In the genomic region with DNA sequence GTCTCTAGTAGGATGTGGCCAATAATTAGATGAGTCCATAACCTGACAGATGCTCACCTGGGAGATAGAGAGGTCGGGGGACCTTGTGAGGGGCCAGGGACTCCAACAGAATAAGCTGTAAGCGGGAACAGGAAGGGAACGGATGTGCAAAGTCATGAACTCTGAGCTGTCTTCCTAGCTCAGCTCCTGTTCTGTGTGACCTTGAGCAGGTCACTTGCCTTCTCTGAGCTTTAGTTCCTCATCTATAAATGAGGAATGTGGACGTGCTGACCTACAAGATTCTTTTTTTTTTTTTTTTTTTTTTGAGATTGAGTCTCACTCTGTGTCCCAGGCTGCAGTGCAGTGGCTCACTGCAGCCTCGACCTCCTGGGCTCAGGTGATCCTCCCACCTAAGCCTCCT, we compare ENCODE assay signal across 25 cellular contexts. TPM values are rescaled to one million over a fixed set of nuclear protein-coding genes. Genes with fewer than 3 reads are reported as not detected.
A peak's percentile ranks its signal among the peaks of the same experiment; 100 is the strongest.
DNase-seq lines count a peak whose midpoint lies in the region; ATAC-seq, FAIRE-seq and TF ChIP-seq lines count a peak whose summit lies in the region.
"Had no signal": no experiment of that assay in that cellular context is flagged by ENCODE, and none has a peak within 500 bp of the region (broad histone marks: within the 10 kb centered on the region; RNA-seq: fewer than 3 reads in every experiment).

No MANE protein-coding gene starts in this region.

- H3K4me3 ChIP-seq in HepG2 (replicated peaks in 1 of 3; ENCODE audit: insufficient read depth in 1 of 3, low read depth in 2 of 3, low read length in 3 of 3), result no peak overlapping the region
- no peak overlapping the region for H3K4me3 ChIP-seq in right lobe of liver
- H3K4me3 ChIP-seq in K562, result no peak overlapping the region
- H3K4me3 ChIP-seq in skeletal muscle satellite cell (ENCODE audit: low read length), result no peak overlapping the region
- H3K4me3 ChIP-seq: GM23248 had no signal

- no peak for DNase-seq in HepG2 (ENCODE audit: low spot score)
- DNase-seq in right lobe of liver, result no peak
- DNase-seq in K562 (ENCODE audit: extremely low read depth in 1 of 4, low spot score in 3 of 4), result no peak
- DNase-seq in nephron progenitor cell, result no peak
- no peak for DNase-seq in GM19238 (ENCODE audit: insufficient read length, low spot score)
- no peak for DNase-seq in NCI-H2081 (lab: John Stamatoyannopoulos, UW)
- no peak for DNase-seq in NCI-H526 treated with DMSO at 0.1 percent for 48 hours (lab: John Stamatoyannopoulos, UW)
- DNase-seq: Calu3; CD4-positive, alpha-beta memory T cell; COR-L47; DMS53; DMS79 treated with DMSO at 0.1 percent for 48 hours; GF-D8; HCEC 1CT; HFFc6 had no signal

- BruUV-seq in HepG2 (replicated peaks; lab: Mats Ljungman, UMichigan), result no TSS peak
- BruUV-seq in K562 (replicated peaks; lab: Mats Ljungman, UMichigan), result no TSS peak

- peaks cover 3 to 34% of the 10 kb centered on the region in 2 experiments; a peak in 4 of 5 replicates for H3K27me3 ChIP-seq in HepG2 (ENCODE audit: control insufficient read depth in 1 of 2, insufficient read depth in 2 of 2, low read length in 2 of 2)
- H3K27me3 ChIP-seq in right lobe of liver, result no peaks in the 10 kb centered on the region
- H3K27me3 ChIP-seq in K562 (ENCODE audit: control insufficient read depth in 2 of 2, insufficient read depth in 2 of 2, low read length in 2 of 2), result peaks cover 33 to 36% of the 10 kb centered on the region in 2 experiments; a peak in 4 of 5 replicates
- no peaks in the 10 kb centered on the region for H3K27me3 ChIP-seq in skeletal muscle satellite cell (ENCODE audit: control insufficient read depth, insufficient read depth, low read length)
- H3K27me3 ChIP-seq: BLaER1 treated with 17β-estradiol and CSF1 and Interleukin-3, amounts not matched to agents 10 nM and 100 nM had no signal

- no peak overlapping the region for H3K4me2 ChIP-seq in HepG2 (ENCODE audit: low read depth, low read length)
- H3K4me2 ChIP-seq in K562 (ENCODE audit: insufficient read depth, low read length), result no peak overlapping the region
- H3K4me2 ChIP-seq in skeletal muscle satellite cell (ENCODE audit: low read length), result no peak overlapping the region

- H3K9me3 Mint-ChIP-seq in nephron progenitor cell, result peaks cover 11% of the 10 kb centered on the region
- H3K9me3 Mint-ChIP-seq: CD4-positive, alpha-beta memory T cell had no signal

- no peak overlapping the region for H3K4me3 Mint-ChIP-seq in nephron progenitor cell
- H3K4me3 Mint-ChIP-seq: B cell; CD14-positive monocyte; CD4-positive, alpha-beta memory T cell; HFFc6 had no signal

- H3K36me3 ChIP-seq in HepG2 (replicated peaks in 1 of 2; ENCODE audit: control insufficient read depth in 1 of 2, insufficient read depth in 2 of 2, low read length in 2 of 2) (no peaks in the 10 kb centered on the region), right lobe of liver (no peaks in the 10 kb centered on the region), K562 (ENCODE audit: control insufficient read depth, insufficient read depth, low read length) (no peaks in the 10 kb centered on the region), skeletal muscle satellite cell (ENCODE audit: insufficient read depth, low read length) (no peaks in the 10 kb centered on the region)

- H3K4me1 Mint-ChIP-seq in nephron progenitor cell, result peaks cover 35% of the 10 kb centered on the region
- H3K4me1 Mint-ChIP-seq: B cell; CD4-positive, alpha-beta memory T cell had no signal

- FAIRE-seq in HepG2 (lab: Jason Lieb, UNC), result no peak
- no peak for FAIRE-seq in K562 (lab: Jason Lieb, UNC)
- FAIRE-seq: A204.1, GM12891, GM18507, H1 had no signal

- no peaks in the 10 kb centered on the region for H3K9me3 ChIP-seq in HepG2 (ENCODE audit: low read length)
- H3K9me3 ChIP-seq in right lobe of liver, result no peaks in the 10 kb centered on the region
- H3K9me3 ChIP-seq in K562 (replicated peaks; ENCODE audit: control insufficient read depth, insufficient read depth, low read depth, low read length), result 0 out of 2 replicates have a peak, but pooled peaks cover 3% of the 10 kb centered on the region
- H3K9me3 ChIP-seq in skeletal muscle satellite cell (replicated peaks; ENCODE audit: low read length), result no peaks in the 10 kb centered on the region

- no peaks in the 10 kb centered on the region for H3K9me1 ChIP-seq in K562 (ENCODE audit: control insufficient read depth, insufficient read depth, low read length)

- WGBS in HepG2 (ENCODE audit: low lambda C conversion rate), result 28% methylated on average over 5 of the region's 5 CpGs
- 60% methylated on average over 5 of the region's 5 CpGs for WGBS in right lobe of liver (ENCODE audit: insufficient coverage, low coverage, low lambda C conversion rate, missing lambda C conversion rate)
- 2% methylated on average over 4 of the region's 5 CpGs for WGBS in K562 (ENCODE audit: insufficient coverage, low coverage, missing lambda C conversion rate)

- H3K79me2 ChIP-seq in HepG2 (ENCODE audit: insufficient read depth, low read length) (no peaks in the 10 kb centered on the region), K562 (ENCODE audit: control insufficient read depth, insufficient read depth, low read length) (no peaks in the 10 kb centered on the region)

- H3K27ac ChIP-seq in HepG2 (ENCODE audit: extremely low read length, insufficient read depth, low read length) (no peak overlapping the region), right lobe of liver (no peak overlapping the region), K562 (ENCODE audit: extremely low read depth, low read depth, low read length) (no peak overlapping the region)
- H3K27ac ChIP-seq: 22Rv1, GM23248 had no signal

- H3K27me3 Mint-ChIP-seq in nephron progenitor cell (ENCODE audit: low read depth, poor library complexity), result peaks cover 12% of the 10 kb centered on the region

- in situ Hi-C loops in HepG2 (cut with HindIII; ENCODE audit: extremely low pct_ligation_motif_present, low pct_unique_long_range_greater_than_20kb) (no loop called here), K562 (cut with MboI) (loop anchor here (25.0 kb wide), 1 partner anchor 968 kb away; no protein-coding TSS in a partner anchor)

- H2AFZ ChIP-seq in HepG2 (ENCODE audit: low read length) (no peak overlapping the region), K562 (ENCODE audit: low read depth, low read length) (no peak overlapping the region)
- H2AFZ ChIP-seq: GM23248 had no signal

- peak overlapping the region; percentile 60 for H3K27ac Mint-ChIP-seq in nephron progenitor cell
- H3K27ac Mint-ChIP-seq: B cell; CD4-positive, alpha-beta memory T cell; HFFc6 had no signal

- H3K4me1 ChIP-seq in HepG2 (ENCODE audit: insufficient read depth, low read length) (0 out of 2 replicates have a peak, but pooled peaks cover 4% of the 10 kb centered on the region), right lobe of liver (no peaks in the 10 kb centered on the region), K562 (replicated peaks in 1 of 2; ENCODE audit: control insufficient read depth in 2 of 2, insufficient read depth in 2 of 2, low read length in 2 of 2) (no peaks in the 10 kb centered on the region), skeletal muscle satellite cell (ENCODE audit: control insufficient read depth, insufficient read depth, low read length) (peaks cover 17% of the 10 kb centered on the region)

- no peak for ATAC-seq in HepG2
- no peak for ATAC-seq in right lobe of liver
- ATAC-seq in K562, result no peak

- intact Hi-C loops in HepG2 (cut with micrococcal nuclease; ENCODE audit: unreplicated experiment), result no loop called here
- intact Hi-C loops in right lobe of liver (cut with DNase I), result no loop called here
- intact Hi-C loops in K562 (cut with micrococcal nuclease), result no loop called here

- CTCF ChIA-PET in HepG2 (lab: Yijun Ruan, JAX; ENCODE audit: low intra/inter-chr PET ratio, low total read pairs), result no interaction called here
- CTCF ChIA-PET in K562 (lab: Yijun Ruan, JAX; ENCODE audit: low intra/inter-chr PET ratio), result no interaction called here

- TF ChIP-seq CTCF in HepG2 (CRISPR knock-in tag; IDR thresholded peaks at IDR 0.05) (no peak), right lobe of liver (IDR thresholded peaks at IDR 0.05) (no peak), K562 (IDR thresholded peaks at IDR 0.05 in 2 of 3, conservative IDR thresholded peaks at IDR 0.05 in 1 of 3; ENCODE audit: insufficient read depth in 2 of 3, low read depth in 1 of 3, low read length in 3 of 3) (no peak), nephron progenitor cell (IDR thresholded peaks at IDR 0.05) (no peak)

- no peaks in the 10 kb centered on the region for H3K36me3 Mint-ChIP-seq in nephron progenitor cell (ENCODE audit: low read depth)
- H3K36me3 Mint-ChIP-seq: CD14-positive monocyte; CD4-positive, alpha-beta memory T cell had no signal

- H3K9ac ChIP-seq in HepG2 (ENCODE audit: insufficient read depth, low read depth, low read length) (no peak overlapping the region), K562 (ENCODE audit: insufficient read depth in 1 of 2, low read depth in 2 of 2, low read length in 2 of 2) (no peak overlapping the region), skeletal muscle satellite cell (ENCODE audit: low read depth, low read length) (peak overlapping the region; percentile 5)
- H3K9ac ChIP-seq: GM23248 had no signal

- POLR2A ChIA-PET in HepG2 (lab: Yijun Ruan, JAX), result no interaction called here
- POLR2A ChIA-PET in K562 (lab: Yijun Ruan, JAX), result interaction anchor here (0.6 to 1.2 kb wide), 2 partner anchors 17 to 499 kb away, joined by 3 to 6 read pairs; no protein-coding TSS in a partner anchor

- TF ChIP-seq POLR2A in HepG2 (IDR thresholded peaks at IDR 0.05; ENCODE audit: insufficient read depth in 1 of 2, low read depth in 2 of 2, low read length in 2 of 2), result no peak
- TF ChIP-seq POLR2A in right lobe of liver (IDR thresholded peaks at IDR 0.05), result no peak
- no peak for TF ChIP-seq POLR2A in K562 (conservative IDR thresholded peaks at IDR 0.05)

- H4K20me1 ChIP-seq in HepG2 (ENCODE audit: insufficient read depth, low read length) (no peaks in the 10 kb centered on the region), K562 (replicated peaks; ENCODE audit: control insufficient read depth, insufficient read depth, low read length) (peaks cover 4% of the 10 kb centered on the region; the same call in 1 of the 2 replicates)
- H4K20me1 ChIP-seq: BLaER1 treated with 17β-estradiol and CSF1 and Interleukin-3, amounts not matched to agents 10 nM and 100 nM had no signal

- TF ChIP-seq EP300 in HepG2 (IDR thresholded peaks at IDR 0.05; ENCODE audit: low read depth in 2 of 2, low read length in 2 of 2) (no peak), HepG2 (CRISPR knock-in tag; IDR thresholded peaks at IDR 0.05; ENCODE audit: borderline replicate concordance) (no peak), K562 (IDR thresholded peaks at IDR 0.05; ENCODE audit: low read length) (no peak)

- TF ChIP-seq RAD21 in HepG2 (CRISPR knock-in tag; IDR thresholded peaks at IDR 0.05) (no peak), K562 (CRISPR knock-in tag; conservative IDR thresholded peaks at IDR 0.05 in 1 of 2, IDR thresholded peaks at IDR 0.05 in 1 of 2) (no peak)

RNA-seq across cellular contexts. Expression of a gene that starts 58.9 kb away (rescaled TPM):
- 46.4 and 101 TPM in 2 replicates for total RNA-seq in HepG2 (2016; rRNA removed; fragmentation: Illumina TruSeq; extraction: Trizol)
- 18.6 and 20.2 TPM in 2 replicates for total RNA-seq in HepG2 (2016; cell fraction: cytosol; rRNA removed; fragmentation: Illumina TruSeq; extraction: Trizol; ENCODE audit: low read depth)
- 43.3 and 95.2 TPM in 2 replicates for total RNA-seq in HepG2 (2016; cell fraction: insoluble cytoplasmic fraction; rRNA removed; fragmentation: Illumina TruSeq; extraction: Trizol)
- 44.9 and 47.5 TPM in 2 replicates for total RNA-seq in HepG2 (2016; cell fraction: membrane; rRNA removed; fragmentation: Illumina TruSeq; extraction: Trizol)
- 119 and 142 TPM in 2 replicates for total RNA-seq in HepG2 (2016; cell fraction: nucleus; rRNA removed; fragmentation: Illumina TruSeq; extraction: Trizol)
- 131 and 136 TPM in 2 replicates for polyA plus RNA-seq in HepG2 (2011; rRNA removed)
- 93.5 and 109 TPM in 2 replicates for polyA plus RNA-seq in HepG2 (2011; cell fraction: cytosol; rRNA removed)
- polyA plus RNA-seq in HepG2 (2011; cell fraction: nucleus; rRNA removed), result 234 and 300 TPM in 2 replicates
- polyA plus RNA-seq in HepG2 (2012), result 66.3 and 68.8 TPM in 2 replicates
- 8.4 and 10.9 TPM in 2 replicates for polyA plus RNA-seq in HepG2 (2016; cell fraction: cytosol; fragmentation: Illumina TruSeq; extraction: Trizol; ENCODE audit: low read depth)
- 34.0 and 34.5 TPM in 2 replicates for polyA plus RNA-seq in HepG2 (2016; cell fraction: insoluble cytoplasmic fraction; fragmentation: Illumina TruSeq; extraction: Trizol; ENCODE audit: low read depth)
- 17.7 and 18.8 TPM in 2 replicates for polyA plus RNA-seq in HepG2 (2016; cell fraction: membrane; fragmentation: Illumina TruSeq; extraction: Trizol; ENCODE audit: low read depth)
- polyA plus RNA-seq in HepG2 (2016; cell fraction: nucleus; fragmentation: Illumina TruSeq; extraction: Trizol; ENCODE audit: insufficient read depth, low read depth), result 141 and 146 TPM in 2 replicates
- polyA minus RNA-seq in HepG2 (2011; rRNA and poly(A)+ RNA removed; ENCODE audit: low replicate concordance), result 127 and 335 TPM in 2 replicates
- 101 and 127 TPM in 2 replicates for polyA minus RNA-seq in HepG2 (2011; cell fraction: cytosol; rRNA and poly(A)+ RNA removed)
- 78.2 and 99.9 TPM in 2 replicates for polyA minus RNA-seq in HepG2 (2011; cell fraction: nucleus; rRNA and poly(A)+ RNA removed)
- total RNA-seq in right lobe of liver, result 10 to 100 TPM; 31.2 to 58.5 (median 43.1) TPM
- total RNA-seq in K562 (2011; cell fraction: chromatin; rRNA removed; ENCODE audit: low replicate concordance), result 47.3 and 76.5 TPM in 2 replicates
- total RNA-seq in K562 (2011; cell fraction: nucleolus; rRNA removed), result 65.9 and 69.3 TPM in 2 replicates
- total RNA-seq in K562 (2011; cell fraction: nucleoplasm; rRNA removed), result 70.5 and 70.8 TPM in 2 replicates
- 50.4 and 57.2 TPM in 2 replicates for total RNA-seq in K562 (2014; rRNA removed)
- 24.5 and 29.4 TPM in 2 replicates for total RNA-seq in K562 (2014; rRNA removed; fragmentation: Illumina TruSeq; extraction: Trizol)
- total RNA-seq in K562 (2015; rRNA removed; fragmentation: Illumina TruSeq; extraction: Trizol), result 36.4 and 41.2 TPM in 2 replicates
- 40.7 and 44.9 TPM in 2 replicates for total RNA-seq in K562 (2021)
- polyA plus RNA-seq in K562 (2011; rRNA removed), result 46.8 and 48.4 TPM in 2 replicates
- 54.8 and 62.0 TPM in 2 replicates for polyA plus RNA-seq in K562 (2011; cell fraction: cytosol; rRNA removed)
- polyA plus RNA-seq in K562 (2011; cell fraction: nucleus; rRNA removed), result 198 and 242 TPM in 2 replicates
- 24.4 and 26.8 TPM in 2 replicates for polyA plus RNA-seq in K562 (2012)
- 58.3 and 63.8 TPM in 2 replicates for polyA plus RNA-seq in K562 (2014; fragmentation: Illumina TruSeq; extraction: Trizol)
- polyA plus RNA-seq in K562 (2014; fragmentation: Nextera tagmentation; extraction: Ambion mirVana), result 10 to 100 TPM; 12.9 to 13.2 TPM
- 34.9 and 40.7 TPM in 2 replicates for polyA plus RNA-seq in K562 (2014; rRNA removed)
- polyA minus RNA-seq in K562 (2011; rRNA and poly(A)+ RNA removed), result 62.1 and 70.8 TPM in 2 replicates
- polyA minus RNA-seq in K562 (2011; cell fraction: cytosol; rRNA and poly(A)+ RNA removed), result 57.1 and 64.3 TPM in 2 replicates
- 25.3 and 35.0 TPM in 2 replicates for polyA minus RNA-seq in K562 (2011; cell fraction: nucleus; rRNA and poly(A)+ RNA removed)
- total RNA-seq in skeletal muscle satellite cell (2012; rRNA removed), result 15.2 and 15.5 TPM in 2 replicates
